In genomic region chr5:81544351-81545001, GRCh38 we compare ENCODE assay signal across 24 cellular contexts.
DNase-seq lines count a peak whose midpoint lies in the region; ATAC-seq, FAIRE-seq and TF ChIP-seq lines count a peak whose summit lies in the region.
"Had no signal": no experiment of that assay in that cellular context is flagged by ENCODE, and none has a peak within 500 bp of the region (broad histone marks: within the 10 kb centered on the region; RNA-seq: fewer than 3 reads in every experiment).

No MANE protein-coding gene starts in this region.

- H3K36me3 ChIP-seq in SK-N-SH (replicated peaks in 1 of 2; ENCODE audit: control insufficient read depth in 1 of 2, insufficient read depth in 2 of 2, low read length in 1 of 2): peaks cover 0 to 4% of the 10 kb centered on the region in 2 experiments
- no peaks in the 10 kb centered on the region for H3K36me3 ChIP-seq in small intestine (ENCODE audit: control insufficient read depth in 2 of 2, insufficient read depth in 2 of 2, low read length in 2 of 2)
- H3K36me3 ChIP-seq in sigmoid colon: peaks cover 0 to 2% (median 0%) of the 10 kb centered on the region in 4 donors
- H3K36me3 ChIP-seq: ascending aorta, right atrium auricular region had no signal

- no peak for ATAC-seq in SK-N-SH treated with all-trans-retinoic acid at 6 μM for 48 hours
- no peak for ATAC-seq in stimulated activated memory B cell treated with anti-CD40 and anti-IgM and Interleukin-4, amounts not matched to agents 10 μg/mL and 1 μg/mL and 100 μg/mL, for 72 hours
- ATAC-seq: activated naive CD4-positive, alpha-beta T cell treated with anti-CD3 and anti-CD28 coated beads, Interleukin-2, amount 50 U/mL, for 72 hours; GM23338 had no signal

- intact Hi-C loops in sigmoid colon (cut with DNase I): no loop called here

- H3K4me3 ChIP-seq in SK-N-SH (ENCODE audit: low read depth in 2 of 2, low read length in 1 of 2) (no peak overlapping the region), fibroblast of pulmonary artery (replicated peaks; ENCODE audit: low read depth, low read length) (no peak overlapping the region), small intestine (ENCODE audit: low read depth in 1 of 2, low read length in 2 of 2) (no peak overlapping the region), sigmoid colon (no peak overlapping the region)
- H3K4me3 ChIP-seq: ascending aorta, esophagus squamous epithelium, GM23338, right atrium auricular region had no signal

- H3K9me2 ChIP-seq in SK-N-SH: no peaks in the 10 kb centered on the region

- H3K27me3 ChIP-seq in SK-N-SH (ENCODE audit: insufficient read depth) (no peaks in the 10 kb centered on the region), small intestine (ENCODE audit: control insufficient read depth in 2 of 2, insufficient read depth in 2 of 2, low read length in 2 of 2) (no peaks in the 10 kb centered on the region), sigmoid colon (no peaks in the 10 kb centered on the region)
- H3K27me3 ChIP-seq: ascending aorta, esophagus squamous epithelium, right atrium auricular region had no signal

- H3K27me3 Mint-ChIP-seq in stimulated activated memory B cell treated with anti-CD40 and anti-IgM and Interleukin-4, amounts not matched to agents 10 μg/mL and 1 μg/mL and 100 μg/mL, for 72 hours: no peaks in the 10 kb centered on the region
- H3K27me3 Mint-ChIP-seq: activated CD4-positive, alpha-beta T cell treated with anti-CD3 and anti-CD28 coated beads, Interleukin-2, amount 10 ng/mL, durations not matched to agents 7 days and 5 days had no signal

- CTCF ChIA-PET in SK-N-SH (lab: Yijun Ruan, JAX): no interaction called here
- CTCF ChIA-PET in RWPE1 (lab: Yijun Ruan, JAX): no interaction called here

- H3K27ac ChIP-seq in SK-N-SH (ENCODE audit: low read depth in 2 of 2, low read length in 1 of 2): no peak overlapping the region
- H3K27ac ChIP-seq in RWPE1: peak overlapping the region; percentile 21
- H3K27ac ChIP-seq in small intestine (ENCODE audit: low read depth in 1 of 2, low read length in 1 of 2): no peak overlapping the region
- no peak overlapping the region for H3K27ac ChIP-seq in sigmoid colon
- H3K27ac ChIP-seq: ascending aorta, esophagus squamous epithelium, right atrium auricular region had no signal

- WGBS in SK-N-SH (ENCODE audit: low lambda C conversion rate): 94% methylated on average over 1 of the region's 1 CpG
- 86 to 95% (median 94%) methylated on average over 1 of the region's 1 CpG for WGBS in small intestine, 3 donors
- WGBS in sigmoid colon, 2 donors: 77 to 88% methylated on average over 1 of the region's 1 CpG

- no peak overlapping the region for H3K4me2 ChIP-seq in SK-N-SH
- H3K4me2 ChIP-seq: GM23338 had no signal

- no peaks in the 10 kb centered on the region for H3K9me3 ChIP-seq in SK-N-SH
- H3K9me3 ChIP-seq in small intestine (ENCODE audit: control insufficient read depth, low read depth): no peaks in the 10 kb centered on the region
- no peaks in the 10 kb centered on the region for H3K9me3 ChIP-seq in sigmoid colon
- H3K9me3 ChIP-seq: ascending aorta, esophagus squamous epithelium, right atrium auricular region had no signal

- H3K4me3 Mint-ChIP-seq in stimulated activated memory B cell treated with anti-CD40 and anti-IgM and Interleukin-4, amounts not matched to agents 10 μg/mL and 1 μg/mL and 100 μg/mL, for 72 hours: no peak overlapping the region
- H3K4me3 Mint-ChIP-seq: activated CD4-positive, alpha-beta T cell treated with anti-CD3 and anti-CD28 coated beads, Interleukin-2, amount 10 ng/mL, durations not matched to agents 7 days and 5 days; GM23338 had no signal

- H3K36me3 Mint-ChIP-seq in stimulated activated memory B cell treated with anti-CD40 and anti-IgM and Interleukin-4, amounts not matched to agents 10 μg/mL and 1 μg/mL and 100 μg/mL, for 72 hours: peaks cover 57% of the 10 kb centered on the region

- TF ChIP-seq EP300 in SK-N-SH (IDR thresholded peaks at IDR 0.05; ENCODE audit: borderline replicate concordance in 1 of 2, low read depth in 1 of 2, low read length in 1 of 2) (no peak), sigmoid colon (IDR thresholded peaks at IDR 0.05) (no peak)

- FAIRE-seq in small intestine (lab: Jason Lieb, UNC): no peak
- FAIRE-seq: GM18507, TTC549 had no signal

- H3K4me1 ChIP-seq in SK-N-SH (ENCODE audit: control insufficient read depth in 1 of 2, insufficient read depth in 2 of 2, low read depth in 1 of 2, low read length in 1 of 2): no peaks in the 10 kb centered on the region
- no peaks in the 10 kb centered on the region for H3K4me1 ChIP-seq in small intestine (ENCODE audit: control insufficient read depth in 2 of 2, insufficient read depth in 1 of 2, low read depth in 1 of 2, low read length in 1 of 2)
- no peaks in the 10 kb centered on the region for H3K4me1 ChIP-seq in sigmoid colon
- H3K4me1 ChIP-seq: ascending aorta, esophagus squamous epithelium, right atrium auricular region had no signal

- H3K9ac ChIP-seq in SK-N-SH: no peak overlapping the region

- H3K9me3 Mint-ChIP-seq in stimulated activated memory B cell treated with anti-CD40 and anti-IgM and Interleukin-4, amounts not matched to agents 10 μg/mL and 1 μg/mL and 100 μg/mL, for 72 hours: peaks cover 8% of the 10 kb centered on the region
- H3K9me3 Mint-ChIP-seq: activated naive CD4-positive, alpha-beta T cell treated with anti-CD3 and anti-CD28 coated beads, Interleukin-2, amount 50 U/mL, for 72 hours had no signal

- H3K4me1 Mint-ChIP-seq in stimulated activated memory B cell treated with anti-CD40 and anti-IgM and Interleukin-4, amounts not matched to agents 10 μg/mL and 1 μg/mL and 100 μg/mL, for 72 hours: no peaks in the 10 kb centered on the region
- H3K4me1 Mint-ChIP-seq: GM23338 had no signal

- TF ChIP-seq CTCF in SK-N-SH (IDR thresholded peaks at IDR 0.05) (no peak), RWPE1 (conservative IDR thresholded peaks at IDR 0.05; ENCODE audit: low read depth) (no peak), fibroblast of pulmonary artery (IDR thresholded peaks at IDR 0.05; ENCODE audit: low read length, missing control alignments) (no peak), sigmoid colon (IDR thresholded peaks at IDR 0.05) (no peak)

- TF ChIP-seq POLR2A in sigmoid colon (IDR thresholded peaks at IDR 0.05): no peak

- DNase-seq in SK-N-SH: no peak
- DNase-seq in RWPE1 (ENCODE audit: low spot score): no peak
- DNase-seq in fibroblast of pulmonary artery (ENCODE audit: low read depth): peak; percentile 8
- DNase-seq in small intestine: peak; percentile 31
- DNase-seq in cerebellar nuclear complex (lab: John Stamatoyannopoulos, UW): no peak
- no peak for DNase-seq in sigmoid colon
- DNase-seq: activated CD4-positive, alpha-beta T cell treated with anti-CD3 and anti-CD28 coated beads, Interleukin-2, amount 10 ng/mL, durations not matched to agents 7 days and 5 days; effector memory CD4-positive, alpha-beta T cell; esophagus squamous epithelium; KBM-7; mesenchymal stem cell; MV-4-11; NCI-H187 treated with DMSO at 0.1 percent for 48 hours; nucleus accumbens; SHP77 treated with DMSO at 0.1 percent for 48 hours; T-helper 1 cell had no signal

- H2AFZ ChIP-seq in SK-N-SH (ENCODE audit: low read depth): no peak overlapping the region
- H2AFZ ChIP-seq: GM23338 had no signal

- H3K27ac Mint-ChIP-seq in stimulated activated memory B cell treated with anti-CD40 and anti-IgM and Interleukin-4, amounts not matched to agents 10 μg/mL and 1 μg/mL and 100 μg/mL, for 72 hours: no peak overlapping the region
- H3K27ac Mint-ChIP-seq: activated CD4-positive, alpha-beta T cell treated with anti-CD3 and anti-CD28 coated beads, Interleukin-2, amount 10 ng/mL, durations not matched to agents 7 days and 5 days; GM23338 had no signal

- TF ChIP-seq RAD21 in SK-N-SH (IDR thresholded peaks at IDR 0.05; ENCODE audit: low read length): no peak

- POLR2A ChIA-PET in SK-N-SH (lab: Yijun Ruan, JAX): no interaction called here
- POLR2A ChIA-PET in RWPE1 (lab: Yijun Ruan, JAX; ENCODE audit: low non-redundant PET): no interaction called here

- H3F3A ChIP-seq in SK-N-SH (replicated peaks; ENCODE audit: insufficient read depth): no peaks in the 10 kb centered on the region

- no peaks in the 10 kb centered on the region for H4K20me1 ChIP-seq in SK-N-SH (ENCODE audit: insufficient read depth)

- no peaks in the 10 kb centered on the region for H3K79me2 ChIP-seq in SK-N-SH (ENCODE audit: insufficient read depth)

TF ChIP-seq in SK-N-SH, 30 proteins besides CTCF, POLR2A, EP300 and RAD21 (continues in another document):
- TF ChIP-seq SMC3 (IDR thresholded peaks at IDR 0.05; ENCODE audit: low read depth, low read length): no peak
- TF ChIP-seq ELF1 (IDR thresholded peaks at IDR 0.05): no peak
- no peak for TF ChIP-seq USF2 (IDR thresholded peaks at IDR 0.05; ENCODE audit: borderline replicate concordance, low read depth, low read length)

TF ChIP-seq in SK-N-SH treated with all-trans-retinoic acid at 6 μM for 48 hours, 23 proteins besides CTCF, POLR2A, EP300 and RAD21 (continues in another document):
- TF ChIP-seq ZNF8 (CRISPR knock-in tag; IDR thresholded peaks at IDR 0.05) (no peak), ARNTL (CRISPR knock-in tag; IDR thresholded peaks at IDR 0.05; ENCODE audit: borderline replicate concordance, low read depth) (no peak), PATZ1 (CRISPR knock-in tag; IDR thresholded peaks at IDR 0.05; ENCODE audit: borderline replicate concordance) (no peak)

Comparison
In these comparisons a context has a peak if more than half of its experiments do, and no peak if none do; other contexts are left out.
1. DNase-seq: peak in fibroblast of pulmonary artery (single experiment) and small intestine (single experiment); none in SK-N-SH (single experiment), RWPE1 (single experiment), cerebellar nuclear complex (0 of 2) and sigmoid colon (single experiment).